In genomic region chr12:25041006-25041741, GRCh38 we compare ENCODE assay signal across 13 cellular contexts.
A peak's percentile ranks its signal among the peaks of the same experiment; 100 is the strongest.
DNase-seq lines count a peak whose midpoint lies in the region; ATAC-seq and TF ChIP-seq lines count a peak whose summit lies in the region.
"Had no signal": no experiment of that assay in that cellular context is flagged by ENCODE, and none has a peak within 500 bp of the region (broad histone marks: within the 10 kb centered on the region; RNA-seq: fewer than 3 reads in every experiment).

No MANE protein-coding gene starts in this region.

- intact Hi-C loops in psoas muscle (cut with DNase I): no loop called here

- no peak overlapping the region for H3K9ac ChIP-seq in DND-41 (ENCODE audit: low read depth, low read length)

- H3K79me2 ChIP-seq in DND-41 (ENCODE audit: insufficient read depth, low read length): no peaks in the 10 kb centered on the region

- no peaks in the 10 kb centered on the region for H4K20me1 ChIP-seq in DND-41 (ENCODE audit: insufficient read depth, low read length)

- no peaks in the 10 kb centered on the region for H3K9me3 ChIP-seq in DND-41 (ENCODE audit: insufficient read depth, low read length, severe bottlenecking)
- peaks cover 3% of the 10 kb centered on the region for H3K9me3 ChIP-seq in psoas muscle
- H3K9me3 ChIP-seq: prostate gland had no signal

- H3K27ac ChIP-seq in DND-41 (ENCODE audit: low read length): no peak overlapping the region
- no peak overlapping the region for H3K27ac ChIP-seq in psoas muscle
- H3K27ac ChIP-seq: prostate gland, vagina had no signal

- DNase-seq in DND-41 (no peak), fibroblast of mammary gland (ENCODE audit: low read depth) (peak; percentile 13), NCI-H187 treated with DMSO at 0.1 percent for 48 hours (lab: John Stamatoyannopoulos, UW) (no peak), HPDE6-E6E7 (ENCODE audit: extremely low spot score) (no peak), psoas muscle (no peak)
- DNase-seq in activated CD4-positive, alpha-beta T cell treated with anti-CD3 and anti-CD28 coated beads for 1 hour: no peak
- DNase-seq: activated CD8-positive, alpha-beta memory T cell treated with anti-CD3 and anti-CD28 coated beads, Interleukin-2, amount 10 ng/mL, durations not matched to agents 7 days and 5 days; KG1; NCI-H446 treated with DMSO at 0.1 percent for 48 hours had no signal

- H3K4me3 ChIP-seq in DND-41 (ENCODE audit: low read depth in 1 of 2, low read length in 2 of 2): no peak overlapping the region
- H3K4me3 ChIP-seq in fibroblast of mammary gland (ENCODE audit: control insufficient read depth, low read depth, low read length): no peak overlapping the region
- no peak overlapping the region for H3K4me3 ChIP-seq in psoas muscle
- H3K4me3 ChIP-seq: prostate gland, vagina had no signal

- 67 to 73% (median 70%) methylated on average over 9 of the region's 9 CpGs for WGBS in psoas muscle, 3 donors

- ATAC-seq in DND-41 (ENCODE audit: insufficient read depth, low read depth) (no peak; the same call in 2 of the 3 replicates), GM21515 (IDR thresholded peaks at IDR 0.05; ENCODE audit: unreplicated experiment) (peak; percentile 59), HG03342 (IDR thresholded peaks at IDR 0.05; ENCODE audit: unreplicated experiment) (peak; percentile 84), psoas muscle (no peak)
- ATAC-seq: activated CD8-positive, alpha-beta memory T cell treated with anti-CD3 and anti-CD28 coated beads, Interleukin-2, amount 10 ng/mL, durations not matched to agents 7 days and 5 days had no signal

- peak overlapping the region; percentile 60 for H2AFZ ChIP-seq in DND-41 (ENCODE audit: low read depth, low read length)

- H3K27me3 ChIP-seq in DND-41 (ENCODE audit: insufficient read depth, low read length, poor library complexity) (no peaks in the 10 kb centered on the region), psoas muscle (ENCODE audit: insufficient read depth in 3 of 3, low read length in 2 of 3) (peaks cover 0 to 6% (median 0%) of the 10 kb centered on the region in 3 donors)
- H3K27me3 ChIP-seq: vagina had no signal

- TF ChIP-seq CTCF in DND-41 (IDR thresholded peaks at IDR 0.05; ENCODE audit: borderline replicate concordance, extremely low read depth, low read length, poor library complexity, severe bottlenecking): no peak
- no peak for TF ChIP-seq CTCF in fibroblast of mammary gland (conservative IDR thresholded peaks at IDR 0.05; ENCODE audit: control insufficient read depth, insufficient read depth, low read depth, low read length)
- no peak for TF ChIP-seq CTCF in psoas muscle (IDR thresholded peaks at IDR 0.05)

- no peaks in the 10 kb centered on the region for H3K36me3 ChIP-seq in DND-41 (ENCODE audit: insufficient read depth, low read length)
- no peaks in the 10 kb centered on the region for H3K36me3 ChIP-seq in psoas muscle (ENCODE audit: insufficient read depth in 1 of 2, low read depth in 1 of 2)
- H3K36me3 ChIP-seq: prostate gland, vagina had no signal

- 0 out of 2 replicates have a peak, but pooled peaks cover 2% of the 10 kb centered on the region for H3K4me1 ChIP-seq in DND-41 (ENCODE audit: insufficient read depth, low read length)
- no peaks in the 10 kb centered on the region for H3K4me1 ChIP-seq in psoas muscle
- H3K4me1 ChIP-seq: prostate gland, vagina had no signal

- H3K4me2 ChIP-seq in DND-41 (ENCODE audit: insufficient read depth, low read length): no peak overlapping the region

Comparison
In these comparisons a context has a peak if more than half of its experiments do, and no peak if none do; other contexts are left out.
1. ATAC-seq: peak in GM21515 (single experiment) and HG03342 (single experiment); none in DND-41 (single experiment) and psoas muscle (0 of 4).